ENCODE assay signal across 1 cellular context in the genomic region with DNA sequence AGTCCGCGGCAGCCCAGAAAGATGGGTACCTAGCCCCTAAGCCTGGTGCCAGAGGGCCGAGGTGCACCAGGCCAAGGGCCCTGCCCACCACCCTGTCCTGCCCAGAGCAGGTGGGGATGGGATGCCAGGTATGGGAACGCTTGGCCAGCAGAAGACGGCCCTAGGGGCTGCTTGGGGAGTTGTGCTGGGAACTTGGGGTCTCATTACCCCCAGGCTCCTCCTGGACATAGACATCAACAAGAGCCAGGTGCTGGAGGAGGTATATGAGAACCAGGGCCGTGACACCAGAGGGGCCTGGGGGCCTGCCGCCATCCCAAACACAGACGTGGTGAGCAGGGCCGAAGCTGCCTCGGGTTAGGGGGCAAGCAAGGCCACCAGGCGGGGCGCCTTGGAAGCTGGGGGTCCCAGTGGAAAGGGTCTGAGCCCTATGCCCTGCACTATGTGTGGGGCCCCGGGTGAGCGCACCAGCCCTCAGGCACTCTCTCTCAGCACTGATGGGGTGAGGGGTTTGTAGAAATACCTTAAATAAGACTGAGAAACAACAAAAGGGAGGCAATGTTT.
TF ChIP-seq lines count a peak whose summit lies in the region.

No MANE protein-coding gene starts in this region.

TF ChIP-seq in H1, 55 proteins besides CTCF, POLR2A, EP300 and RAD21:
- TF ChIP-seq CHD1 (IDR thresholded peaks at IDR 0.05; ENCODE audit: low read depth, low read length) (no peak), FOSL1 (IDR thresholded peaks at IDR 0.05; ENCODE audit: insufficient read depth, low read depth, low read length) (no peak), YY1 (IDR thresholded peaks at IDR 0.05; ENCODE audit: low read depth, low read length) (no peak), POLR2AphosphoS5 (IDR thresholded peaks at IDR 0.05; ENCODE audit: low read depth, low read length) (no peak), NRF1 (IDR thresholded peaks at IDR 0.05; ENCODE audit: low read depth, low read length) (no peak), JUND (IDR thresholded peaks at IDR 0.05; ENCODE audit: low read length) (no peak), CBX8 (IDR thresholded peaks at IDR 0.05; ENCODE audit: borderline replicate concordance, low read depth, low read length) (no peak), SUZ12 (IDR thresholded peaks at IDR 0.05; ENCODE audit: low read length) (no peak), MAFK (IDR thresholded peaks at IDR 0.05; ENCODE audit: low read depth, low read length) (no peak), EGR1 (IDR thresholded peaks at IDR 0.05; ENCODE audit: borderline replicate concordance, low read depth, low read length) (no peak), SIN3A (conservative IDR thresholded peaks at IDR 0.05 in 1 of 2, IDR thresholded peaks at IDR 0.05 in 1 of 2; ENCODE audit: low read depth in 1 of 2, low read length in 2 of 2) (no peak), BCL11A (IDR thresholded peaks at IDR 0.05; ENCODE audit: low read depth in 2 of 2, low read length in 2 of 2) (no peak), SP4 (IDR thresholded peaks at IDR 0.05; ENCODE audit: low read length) (no peak), TCF12 (IDR thresholded peaks at IDR 0.05; ENCODE audit: low read depth, low read length) (no peak)
- TF ChIP-seq, protein P1, sequence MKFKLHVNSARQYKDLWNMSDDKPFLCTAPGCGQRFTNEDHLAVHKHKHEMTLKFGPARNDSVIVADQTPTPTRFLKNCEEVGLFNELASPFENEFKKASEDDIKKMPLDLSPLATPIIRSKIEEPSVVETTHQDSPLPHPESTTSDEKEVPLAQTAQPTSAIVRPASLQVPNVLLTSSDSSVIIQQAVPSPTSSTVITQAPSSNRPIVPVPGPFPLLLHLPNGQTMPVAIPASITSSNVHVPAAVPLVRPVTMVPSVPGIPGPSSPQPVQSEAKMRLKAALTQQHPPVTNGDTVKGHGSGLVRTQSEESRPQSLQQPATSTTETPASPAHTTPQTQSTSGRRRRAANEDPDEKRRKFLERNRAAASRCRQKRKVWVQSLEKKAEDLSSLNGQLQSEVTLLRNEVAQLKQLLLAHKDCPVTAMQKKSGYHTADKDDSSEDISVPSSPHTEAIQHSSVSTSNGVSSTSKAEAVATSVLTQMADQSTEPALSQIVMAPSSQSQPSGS (IDR thresholded peaks at IDR 0.05; ENCODE audit: low read length), result no peak
- TF ChIP-seq, protein P2, sequence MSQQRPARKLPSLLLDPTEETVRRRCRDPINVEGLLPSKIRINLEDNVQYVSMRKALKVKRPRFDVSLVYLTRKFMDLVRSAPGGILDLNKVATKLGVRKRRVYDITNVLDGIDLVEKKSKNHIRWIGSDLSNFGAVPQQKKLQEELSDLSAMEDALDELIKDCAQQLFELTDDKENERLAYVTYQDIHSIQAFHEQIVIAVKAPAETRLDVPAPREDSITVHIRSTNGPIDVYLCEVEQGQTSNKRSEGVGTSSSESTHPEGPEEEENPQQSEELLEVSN (IDR thresholded peaks at IDR 0.05), result no peak
- TF ChIP-seq, protein P3, sequence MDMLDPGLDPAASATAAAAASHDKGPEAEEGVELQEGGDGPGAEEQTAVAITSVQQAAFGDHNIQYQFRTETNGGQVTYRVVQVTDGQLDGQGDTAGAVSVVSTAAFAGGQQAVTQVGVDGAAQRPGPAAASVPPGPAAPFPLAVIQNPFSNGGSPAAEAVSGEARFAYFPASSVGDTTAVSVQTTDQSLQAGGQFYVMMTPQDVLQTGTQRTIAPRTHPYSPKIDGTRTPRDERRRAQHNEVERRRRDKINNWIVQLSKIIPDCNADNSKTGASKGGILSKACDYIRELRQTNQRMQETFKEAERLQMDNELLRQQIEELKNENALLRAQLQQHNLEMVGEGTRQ (IDR thresholded peaks at IDR 0.05; ENCODE audit: low read length), result no peak
